In genomic region chr1:22810378-22810777, GRCh38 we compare ENCODE assay signal across 19 cellular contexts.
"Had no signal": no experiment of that assay in that cellular context is flagged by ENCODE, and none has a peak within 500 bp of the region (broad histone marks: within the 10 kb centered on the region; RNA-seq: fewer than 3 reads in every experiment).

No MANE protein-coding gene starts in this region.

- H3K4me3 ChIP-seq: colonic mucosa, esophagus squamous epithelium, gastroesophageal sphincter, mucosa of descending colon, ovary, thyroid gland, upper lobe of left lung, uterus had no signal

- H3K36me3 ChIP-seq: colonic mucosa, esophagus squamous epithelium, gastroesophageal sphincter, ovary, thyroid gland, upper lobe of left lung, uterus had no signal

- H3K9me3 ChIP-seq: colonic mucosa, esophagus squamous epithelium, gastroesophageal sphincter, mucosa of descending colon, ovary, thyroid gland, upper lobe of left lung, uterus had no signal

- ATAC-seq: gastroesophageal sphincter; left colon; mucosa of descending colon; naive thymus-derived CD8-positive, alpha-beta T cell; right cardiac atrium had no signal

- DNase-seq: colonic mucosa; dermis blood vessel endothelial cell; esophagus squamous epithelium; foreskin fibroblast; immature natural killer cell; left colon; mammary epithelial cell; naive thymus-derived CD8-positive, alpha-beta T cell; nucleus accumbens; ovary; small intestine; stimulated activated CD4-positive, alpha-beta T cell treated with anti-CD3 and anti-CD28 coated beads, Interleukin-12 subunit alpha, Interleukin-12 subunit beta, amount 100 ng/mL, for 4 hours; stimulated activated naive CD4-positive, alpha-beta T cell treated with Interleukin-2 at 50 U/mL for 16 hours; thyroid gland; upper lobe of left lung; uterus had no signal

- H3K4me1 ChIP-seq: colonic mucosa had no signal

- H3K27me3 ChIP-seq: colonic mucosa, ovary, thyroid gland, upper lobe of left lung, uterus had no signal

- H3K27ac ChIP-seq: colonic mucosa, esophagus squamous epithelium, gastroesophageal sphincter, ovary, thyroid gland, upper lobe of left lung, uterus had no signal
